Comparison of ENCODE assay signal across 26 cellular contexts in genomic region chr2:143702931-143703330, GRCh38.
"Had no signal": no experiment of that assay in that cellular context is flagged by ENCODE, and none has a peak within 500 bp of the region (broad histone marks: within the 10 kb centered on the region; RNA-seq: fewer than 3 reads in every experiment).

No MANE protein-coding gene starts in this region.

- H3K4me2 ChIP-seq: KMS-11 had no signal

- H3K27ac ChIP-seq: KMS-11, SJSA1 had no signal

- H3K27me3 ChIP-seq: SJSA1 had no signal

- H3K4me3 Mint-ChIP-seq: brain; central memory CD8-positive, alpha-beta T cell; IgD-negative memory B cell had no signal

- H3K9me3 Mint-ChIP-seq: brain; central memory CD8-positive, alpha-beta T cell had no signal

- H3K27ac Mint-ChIP-seq: brain, IgD-negative memory B cell had no signal

- H3K4me1 ChIP-seq: SJSA1 had no signal

- H3K36me3 Mint-ChIP-seq: brain had no signal

- H3K9ac ChIP-seq: KMS-11 had no signal

- ATAC-seq: activated T-cell treated with anti-CD3 and anti-CD28 coated beads, Interleukin-2, amount 50 U/mL, for 72 hours; PC-3; SK-N-SH treated with all-trans-retinoic acid at 6 μM for 48 hours had no signal

- H3K4me3 ChIP-seq: SJSA1 had no signal

- H3K9me3 ChIP-seq: SJSA1 had no signal

- DNase-seq: activated CD4-positive, alpha-beta T cell treated with anti-CD3 and anti-CD28 coated beads for 48 hours; activated CD4-positive, alpha-beta T cell treated with anti-CD3 and anti-CD28 coated beads, Interleukin-2, amount 50 U/mL, for 4 hours; activated CD4-positive, CD25-positive, alpha-beta regulatory T cell treated with anti-CD3 and anti-CD28 coated beads, Interleukin-2, amount 50 U/mL, for 72 hours; activated CD8-positive, alpha-beta memory T cell treated with anti-CD3 and anti-CD28 coated beads for 24 hours; activated naive CD4-positive, alpha-beta T cell treated with anti-CD3 and anti-CD28 coated beads, Interleukin-2, amount 50 U/mL, for 16 hours; amygdala; NCI-H1092; NCI-H1417; NCI-H1694; NCI-H2029; NCI-H2107; NCI-H2171 treated with DMSO at 0.1 percent for 48 hours; NCI-H226; NCI-H510A; NCI-H526 treated with DMSO at 0.1 percent for 48 hours; NCI-H82; PC-3; SHP77; SW 1271 had no signal

- H3K27me3 Mint-ChIP-seq: central memory CD8-positive, alpha-beta T cell; IgD-negative memory B cell had no signal

- H3K36me3 ChIP-seq: SJSA1 had no signal
